Comparison of ENCODE assay signal across 8 cellular contexts in the genomic region with DNA sequence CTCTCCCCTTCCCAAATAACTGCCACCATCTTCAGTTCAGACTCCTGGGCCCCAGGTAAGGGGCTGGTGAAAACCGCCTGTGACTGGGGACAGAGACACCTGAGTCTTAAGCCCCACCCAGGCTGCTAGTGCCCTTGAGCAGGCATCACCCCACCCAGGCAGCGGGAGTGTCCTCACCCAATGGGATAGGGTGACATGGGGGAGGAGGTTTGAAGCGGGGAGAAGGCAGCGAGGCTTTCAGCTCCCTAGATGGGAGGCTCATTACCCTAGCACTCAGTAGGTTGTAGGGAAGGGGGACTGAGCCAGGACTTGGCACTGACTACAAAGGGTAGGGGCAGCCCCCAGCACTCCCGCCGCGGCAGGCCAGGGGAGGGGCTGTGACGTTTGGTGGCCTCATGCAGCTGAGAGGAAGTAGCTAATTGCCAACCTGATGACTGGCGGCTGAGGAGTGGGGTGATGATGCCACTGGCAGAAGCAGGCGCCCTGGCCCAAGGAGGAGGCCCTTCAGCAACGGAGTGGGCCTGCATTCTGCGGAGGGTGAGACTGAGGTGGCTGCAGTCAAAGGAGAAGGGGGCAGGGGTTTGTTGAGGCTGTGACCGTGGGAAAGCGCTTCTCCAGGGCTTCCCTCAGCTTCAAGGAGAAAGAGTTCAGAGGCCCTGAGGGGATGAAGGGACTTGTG.
DNase-seq lines count a peak whose midpoint lies in the region; ATAC-seq and TF ChIP-seq lines count a peak whose summit lies in the region.

No MANE protein-coding gene starts in this region.

- peak overlapping the region; percentile 76 for H3K4me3 Mint-ChIP-seq in activated CD4-positive, alpha-beta T cell treated with anti-CD3 and anti-CD28 coated beads, Interleukin-2, amount 10 ng/mL, durations not matched to agents 24 days and 14 days
- H3K4me3 Mint-ChIP-seq in mesothelial cell of epicardium = no peak overlapping the region

- H3K27ac Mint-ChIP-seq in activated CD4-positive, alpha-beta T cell treated with anti-CD3 and anti-CD28 coated beads, Interleukin-2, amount 10 ng/mL, durations not matched to agents 24 days and 14 days = peak overlapping the region; percentile 84
- H3K27ac Mint-ChIP-seq in mesothelial cell of epicardium = peak overlapping the region; percentile 19

- H3K9me3 Mint-ChIP-seq in activated CD4-positive, alpha-beta T cell treated with anti-CD3 and anti-CD28 coated beads, Interleukin-2, amount 10 ng/mL, durations not matched to agents 24 days and 14 days = no peaks in the 10 kb centered on the region
- no peaks in the 10 kb centered on the region for H3K9me3 Mint-ChIP-seq in mesothelial cell of epicardium

- peaks cover 26% of the 10 kb centered on the region for H3K27me3 Mint-ChIP-seq in activated CD4-positive, alpha-beta T cell treated with anti-CD3 and anti-CD28 coated beads, Interleukin-2, amount 10 ng/mL, durations not matched to agents 24 days and 14 days
- H3K27me3 Mint-ChIP-seq in mesothelial cell of epicardium (ENCODE audit: low read depth) = peaks cover 11% of the 10 kb centered on the region

- in situ Hi-C loops in KBM-7 (cut with MboI; ENCODE audit: low pct_unique_long_range_greater_than_20kb, low sequenced_read_pairs) = no loop called here

- peaks cover 4% of the 10 kb centered on the region for H3K4me1 Mint-ChIP-seq in activated CD4-positive, alpha-beta T cell treated with anti-CD3 and anti-CD28 coated beads, Interleukin-2, amount 10 ng/mL, durations not matched to agents 24 days and 14 days
- peaks cover 24% of the 10 kb centered on the region for H3K4me1 Mint-ChIP-seq in mesothelial cell of epicardium

- TF ChIP-seq CTCF in mesothelial cell of epicardium (IDR thresholded peaks at IDR 0.05; ENCODE audit: unreplicated experiment) = no peak

- intact Hi-C loops in activated CD4-positive, alpha-beta T cell treated with anti-CD3 and anti-CD28 coated beads, Interleukin-2, amount 10 ng/mL, durations not matched to agents 24 days and 14 days (cut with micrococcal nuclease) = loop anchor here (2.0 kb wide), 2 partner anchors 72 to 230 kb away; a partner anchor contains a TSS

- ATAC-seq in HG03025 (IDR thresholded peaks at IDR 0.05; ENCODE audit: low FRiP score, unreplicated experiment) = no peak

- peak; percentile 74 for DNase-seq in activated CD4-positive, alpha-beta T cell treated with anti-CD3 and anti-CD28 coated beads, Interleukin-2, amount 10 ng/mL, durations not matched to agents 24 days and 14 days
- DNase-seq in activated CD4-positive, alpha-beta T cell treated with anti-CD3 and anti-CD28 coated beads, Interleukin-2, amount 50 U/mL, for 1 hour = no peak
- DNase-seq in KBM-7 (peak; percentile 67), UCSD-AML1 (lab: John Stamatoyannopoulos, UW; ENCODE audit: unreplicated experiment) (peak; percentile 62), mesothelial cell of epicardium (ENCODE audit: low spot score in 2 of 2, unreplicated experiment in 2 of 2) (no peak), glomerular visceral epithelial cell (ENCODE audit: extremely low spot score) (no peak), AG08395 (ENCODE audit: low spot score) (no peak)

- H3K36me3 Mint-ChIP-seq in activated CD4-positive, alpha-beta T cell treated with anti-CD3 and anti-CD28 coated beads, Interleukin-2, amount 10 ng/mL, durations not matched to agents 24 days and 14 days (ENCODE audit: low read depth) = no peaks in the 10 kb centered on the region
- H3K36me3 Mint-ChIP-seq in mesothelial cell of epicardium = peaks cover 5% of the 10 kb centered on the region

Comparison
In these comparisons a context has a peak if more than half of its experiments do, and no peak if none do; other contexts are left out.
1. DNase-seq: peak in activated CD4-positive, alpha-beta T cell treated with anti-CD3 and anti-CD28 coated beads, Interleukin-2, amount 10 ng/mL, durations not matched to agents 24 days and 14 days (single experiment), KBM-7 (single experiment) and UCSD-AML1 (single experiment); none in activated CD4-positive, alpha-beta T cell treated with anti-CD3 and anti-CD28 coated beads, Interleukin-2, amount 50 U/mL, for 1 hour (single experiment), mesothelial cell of epicardium (0 of 2), glomerular visceral epithelial cell (single experiment) and AG08395 (single experiment).